Comparison of ENCODE assay signal across 9 cellular contexts in genomic region chr2:19893520-19894134, GRCh38. TPM values are rescaled to one million over a fixed set of nuclear protein-coding genes. Genes with fewer than 3 reads are reported as not detected.
DNase-seq lines count a peak whose midpoint lies in the region; ATAC-seq and TF ChIP-seq lines count a peak whose summit lies in the region.
"Had no signal": no experiment of that assay in that cellular context is flagged by ENCODE, and none has a peak within 500 bp of the region (broad histone marks: within the 10 kb centered on the region; RNA-seq: fewer than 3 reads in every experiment).

No MANE protein-coding gene starts in this region.

- H3K27ac Mint-ChIP-seq in brain: peak overlapping the region in 2 of 5 experiments; percentile 76 to 80

- ATAC-seq in GM18520 (IDR thresholded peaks at IDR 0.05; ENCODE audit: unreplicated experiment) (peak; percentile 80), GM21367 (IDR thresholded peaks at IDR 0.05; ENCODE audit: unreplicated experiment) (peak; percentile 76), HG03045 (IDR thresholded peaks at IDR 0.05; ENCODE audit: unreplicated experiment) (peak; percentile 82), HG02970 (IDR thresholded peaks at IDR 0.05; ENCODE audit: low FRiP score, unreplicated experiment) (no peak)
- ATAC-seq: SK-N-SH treated with all-trans-retinoic acid at 6 μM for 48 hours had no signal

- no peaks in the 10 kb centered on the region for H3K27me3 Mint-ChIP-seq in brain
- H3K27me3 Mint-ChIP-seq: naive B cell had no signal

- DNase-seq in NCI-H1436 (lab: John Stamatoyannopoulos, UW): no peak
- no peak for DNase-seq in NK-92 treated with Interleukin-12 subunit alpha and Interleukin-12 subunit beta, amount 100 ng/mL, for 24 hours (lab: John Stamatoyannopoulos, UW)
- DNase-seq: naive B cell had no signal

- H3K9me3 Mint-ChIP-seq in brain: no peaks in the 10 kb centered on the region

- peak overlapping the region in 3 of 5 experiments; percentile 13 to 55 (median 46) for H3K4me3 Mint-ChIP-seq in brain
- H3K4me3 Mint-ChIP-seq: naive B cell had no signal

- TF ChIP-seq CTCF in brain (conservative IDR thresholded peaks at IDR 0.05): no peak

- no peaks in the 10 kb centered on the region for H3K36me3 Mint-ChIP-seq in brain

- peaks cover 79% of the 10 kb centered on the region for H3K4me1 Mint-ChIP-seq in brain

RNA-seq across cellular contexts. Expression of gene TTC32, which starts 8.2 kb away (rescaled TPM):
- polyA plus RNA-seq in brain (ENCODE audit: insufficient read depth, low read depth, low replicate concordance): 6.8 TPM
